ENCODE assay signal across 24 cellular contexts in the genomic region with DNA sequence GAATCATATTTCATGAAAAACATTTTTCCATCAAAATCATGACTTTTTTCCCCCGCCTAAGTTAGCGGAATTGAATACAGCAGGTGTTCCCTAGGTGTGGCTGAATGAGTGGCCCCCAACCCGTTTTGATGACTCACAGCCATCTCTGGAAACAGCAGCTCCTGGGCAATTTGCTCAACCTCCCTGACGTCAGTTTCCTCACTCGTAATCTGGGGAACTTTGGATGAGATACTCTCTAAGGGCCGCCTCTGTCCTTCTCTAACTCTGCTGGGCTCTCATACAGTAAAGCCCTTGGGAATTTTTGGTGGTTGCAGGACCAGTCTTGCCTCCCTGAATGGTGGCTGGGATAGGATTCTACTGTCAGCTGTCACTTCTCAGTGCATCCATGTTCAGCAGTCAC. TPM values are rescaled to one million over a fixed set of nuclear protein-coding genes. Genes with fewer than 3 reads are reported as not detected.
"Had no signal": no experiment of that assay in that cellular context is flagged by ENCODE, and none has a peak within 500 bp of the region (broad histone marks: within the 10 kb centered on the region; RNA-seq: fewer than 3 reads in every experiment).

No MANE protein-coding gene starts in this region.

- H3K4me1 ChIP-seq: pancreas, psoas muscle, suprapubic skin, tibial artery had no signal

- H3K27ac ChIP-seq: cardiac muscle cell, coronary artery, dorsolateral prefrontal cortex, gastroesophageal sphincter, hepatocyte, pancreas, psoas muscle, suprapubic skin, tibial artery had no signal

- ATAC-seq: activated CD4-positive, alpha-beta T cell treated with anti-CD3 and anti-CD28 coated beads for 36 hours; activated CD8-positive, alpha-beta memory T cell treated with anti-CD3 and anti-CD28 coated beads, Interleukin-2, amount 10 ng/mL, durations not matched to agents 7 days and 5 days; activated CD8-positive, alpha-beta T cell treated with anti-CD3 and anti-CD28 coated beads, Interleukin-2, amount 10 ng/mL, durations not matched to agents 7 days and 5 days; activated naive CD4-positive, alpha-beta T cell treated with anti-CD3 and anti-CD28 coated beads, Interleukin-2, amount 50 U/mL, for 72 hours; gastroesophageal sphincter; left cardiac atrium; naive thymus-derived CD4-positive, alpha-beta T cell; pancreas; psoas muscle; stimulated activated naive B cell treated with anti-CD40 and anti-IgM and Interleukin-4, amounts not matched to agents 10 μg/mL and 1 μg/mL and 100 μg/mL, for 72 hours had no signal

- H3K9me3 ChIP-seq: gastroesophageal sphincter, pancreas, psoas muscle, suprapubic skin, tibial artery had no signal

- DNase-seq: activated CD4-positive, alpha-beta T cell treated with anti-CD3 and anti-CD28 coated beads for 36 hours; activated CD8-positive, alpha-beta memory T cell treated with anti-CD3 and anti-CD28 coated beads, Interleukin-2, amount 10 ng/mL, durations not matched to agents 7 days and 5 days; activated CD8-positive, alpha-beta T cell treated with anti-CD3 and anti-CD28 coated beads, Interleukin-2, amount 10 ng/mL, durations not matched to agents 7 days and 5 days; activated naive CD4-positive, alpha-beta T cell; activated T-cell treated with anti-CD3 and anti-CD28 coated beads, Interleukin-2, amount 50 U/mL, for 48 hours; dorsolateral prefrontal cortex; effector memory CD4-positive, alpha-beta T cell; erythroblast; left cardiac atrium; naive thymus-derived CD4-positive, alpha-beta T cell; nucleus accumbens; pancreas; psoas muscle; stimulated activated CD4-positive, alpha-beta T cell treated with anti-CD3 and anti-CD28 coated beads, Interleukin-15, amount 100 ng/mL, for 24 hours; stimulated activated CD4-positive, alpha-beta T cell treated with anti-CD3 and anti-CD28 coated beads, Interleukin-2, amount 100 ng/mL, for 24 hours; stimulated activated naive B cell treated with anti-CD40 and anti-IgM and Interleukin-4, amounts not matched to agents 10 μg/mL and 1 μg/mL and 100 μg/mL, for 72 hours; SW 1271 had no signal

- H3K36me3 ChIP-seq: cardiac muscle cell, gastroesophageal sphincter, pancreas, suprapubic skin, tibial artery had no signal

- H3K4me3 ChIP-seq: cardiac muscle cell, coronary artery, dorsolateral prefrontal cortex, gastroesophageal sphincter, hepatocyte, pancreas, psoas muscle, suprapubic skin, tibial artery had no signal

RNA-seq across cellular contexts. Expression of a gene that starts 11.6 kb away (rescaled TPM):
- total RNA-seq: activated CD8-positive, alpha-beta T cell treated with anti-CD3 and anti-CD28 coated beads, Interleukin-2, amount 10 ng/mL, durations not matched to agents 7 days and 5 days had no signal
